8 cellular contexts compared by ENCODE assay signal in the genomic region with DNA sequence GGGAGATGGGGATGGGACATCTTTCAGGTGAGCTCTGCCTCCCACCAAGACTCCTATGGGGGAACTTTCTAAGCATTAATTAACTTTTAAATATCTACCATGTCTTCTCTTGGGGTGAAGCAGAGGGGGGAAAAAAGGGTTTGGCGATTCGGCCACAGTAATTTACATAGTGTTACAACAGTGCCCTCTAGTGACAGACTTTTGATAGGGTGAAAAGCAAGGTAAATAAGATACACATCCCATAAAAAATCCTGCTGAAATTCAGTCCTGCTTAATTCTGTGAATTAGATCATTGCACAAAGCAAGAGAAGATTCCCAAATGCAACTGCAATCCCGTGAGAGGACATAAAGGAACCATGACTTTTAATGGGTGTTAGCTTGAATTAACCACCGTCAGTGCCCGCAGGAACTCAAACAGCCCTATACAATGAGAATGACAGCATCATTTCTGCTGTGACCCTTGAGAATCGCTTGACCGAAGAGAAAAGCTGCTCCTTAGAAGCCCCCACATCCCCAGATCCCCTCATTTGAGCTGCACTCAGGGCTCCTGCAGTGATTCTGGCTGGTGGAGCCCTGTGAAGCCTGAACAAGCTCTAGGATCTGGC. TPM values are rescaled to one million over a fixed set of nuclear protein-coding genes. Genes with fewer than 3 reads are reported as not detected.
A peak's percentile ranks its signal among the peaks of the same experiment; 100 is the strongest.
DNase-seq lines count a peak whose midpoint lies in the region; ATAC-seq and TF ChIP-seq lines count a peak whose summit lies in the region.

No MANE protein-coding gene starts in this region.

- H3K4me3 Mint-ChIP-seq in T-helper 17 cell, result no peak overlapping the region

- H3K4me3 ChIP-seq in heart left ventricle (no peak overlapping the region), LNCaP clone FGC (ENCODE audit: low read depth, low read length) (no peak overlapping the region)

- DNase-seq in heart left ventricle (no peak), Right ventricle myocardium inferior (ENCODE audit: missing footprints) (no peak), LNCaP clone FGC (ENCODE audit: low read depth) (peak; percentile 23), T-helper 17 cell (no peak), glomerular visceral epithelial cell (ENCODE audit: extremely low spot score) (peak; percentile 49), stromal cell of bone marrow (ENCODE audit: low read depth) (peak; percentile 29)

- H3K4me1 Mint-ChIP-seq in T-helper 17 cell, result peaks cover 5% of the 10 kb centered on the region

- peaks cover 3% of the 10 kb centered on the region for H3K36me3 Mint-ChIP-seq in T-helper 17 cell (ENCODE audit: low read depth)

- peaks cover 23% of the 10 kb centered on the region for H3K27me3 Mint-ChIP-seq in T-helper 17 cell

- no peaks in the 10 kb centered on the region for H3K27me3 ChIP-seq in heart left ventricle

- WGBS in heart left ventricle, 4 donors, result 47 to 59% (median 56%) methylated on average over 7 of the region's 7 CpGs

- TF ChIP-seq CTCF in heart left ventricle (IDR thresholded peaks at IDR 0.05), result peak; percentile 51 to 81 (median 65)
- peak; percentile 50 for TF ChIP-seq CTCF in LNCaP clone FGC (IDR thresholded peaks at IDR 0.05; ENCODE audit: control insufficient read depth, extremely low read depth, insufficient read depth)

- H3K27ac Mint-ChIP-seq in T-helper 17 cell, result no peak overlapping the region

- no peaks in the 10 kb centered on the region for H3K36me3 ChIP-seq in heart left ventricle

- H3K9me3 ChIP-seq in heart left ventricle (no peaks in the 10 kb centered on the region), T-helper 17 cell (ENCODE audit: control insufficient read depth, low read length, poor library complexity, severe bottlenecking) (no peaks in the 10 kb centered on the region)

- ATAC-seq in heart left ventricle, result peak in 1 of 4 donors; percentile 39
- no peak for ATAC-seq in Right ventricle myocardium inferior
- ATAC-seq in T-helper 17 cell, result peak; percentile 52
- no peak for ATAC-seq in HG03378 (IDR thresholded peaks at IDR 0.05; ENCODE audit: unreplicated experiment)
- no peak for ATAC-seq in HG02571 (IDR thresholded peaks at IDR 0.05; ENCODE audit: unreplicated experiment)

- no peak overlapping the region for H3K27ac ChIP-seq in heart left ventricle

- H3K4me1 ChIP-seq in heart left ventricle, result no peaks in the 10 kb centered on the region

- intact Hi-C loops in heart left ventricle (cut with DNase I), result loop anchor here in 2 of 10 donors (5.0 kb wide), 2 partner anchors 33 to 397 kb away; a partner anchor contains a TSS
- intact Hi-C loops in Right ventricle myocardium inferior (cut with DNase I), result loop anchor here (5.0 kb wide), 1 partner anchor 83 kb away; no protein-coding TSS in a partner anchor

- TF ChIP-seq POLR2A in heart left ventricle (IDR thresholded peaks at IDR 0.05), result no peak

RNA-seq across cellular contexts. Expression of a gene that starts 32.8 kb away (rescaled TPM):
- total RNA-seq in heart left ventricle (1 to 10 TPM in 8 of 9 donors, under 1 TPM in 1; 0.77 to 5.1 (median 1.6) TPM), Right ventricle myocardium inferior (1.9 TPM), T-helper 17 cell (1 to 10 TPM; 2.7 to 3.3 TPM)
- polyA plus RNA-seq in heart left ventricle, result 1 to 10 TPM in 1 of 2 donors, under 1 TPM in 1; 0.34 to 4.0 TPM

Comparison
In these comparisons a context has a peak if more than half of its experiments do, and no peak if none do; other contexts are left out.
1. DNase-seq: peak in LNCaP clone FGC (single experiment), glomerular visceral epithelial cell (single experiment) and stromal cell of bone marrow (single experiment); none in heart left ventricle (0 of 5), Right ventricle myocardium inferior (single experiment) and T-helper 17 cell (0 of 3).